1 cellular context compared by ENCODE assay signal in the genomic region with DNA sequence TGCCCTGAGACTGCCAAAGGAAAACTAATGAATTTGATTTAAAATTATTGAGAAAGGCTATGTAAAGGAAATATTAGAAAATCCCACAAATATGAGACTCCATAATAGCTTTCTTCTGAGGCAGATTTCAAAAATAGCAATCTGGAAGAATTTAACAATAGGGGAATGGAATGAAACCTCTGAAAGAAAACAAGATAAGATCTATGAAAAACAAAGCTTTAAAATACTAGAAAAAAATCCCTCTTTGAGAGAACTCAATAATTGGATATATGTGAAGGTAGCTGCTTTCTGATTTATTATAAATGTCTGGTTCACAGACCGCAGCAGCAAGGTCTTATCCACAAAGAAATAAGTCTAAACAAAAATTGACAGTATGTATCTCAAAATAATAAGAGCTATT.
TF ChIP-seq lines count a peak whose summit lies in the region.

No MANE protein-coding gene starts in this region.

TF ChIP-seq in SK-N-SH, 30 proteins besides CTCF, POLR2A, EP300 and RAD21 (continued from another document):
- TF ChIP-seq REST (IDR thresholded peaks at IDR 0.05; ENCODE audit: low read depth, low read length) (no peak), FOSL2 (IDR thresholded peaks at IDR 0.05; ENCODE audit: borderline replicate concordance, low read depth) (peak; percentile 64; the same call in 1 of the 2 replicates), RCOR1 (IDR thresholded peaks at IDR 0.05; ENCODE audit: low read length) (no peak), GABPA (IDR thresholded peaks at IDR 0.05; ENCODE audit: low read depth) (no peak; the same call in 1 of the 2 replicates), YY1 (IDR thresholded peaks at IDR 0.05; ENCODE audit: low read depth) (no peak), FOXJ3 (CRISPR knock-in tag; IDR thresholded peaks at IDR 0.05) (no peak)
